In genomic region chrX:20001615-20002014, GRCh38 we compare ENCODE assay signal across 25 cellular contexts. TPM values are rescaled to one million over a fixed set of nuclear protein-coding genes. Genes with fewer than 3 reads are reported as not detected.
A peak's percentile ranks its signal among the peaks of the same experiment; 100 is the strongest.
DNase-seq lines count a peak whose midpoint lies in the region; ATAC-seq, FAIRE-seq and TF ChIP-seq lines count a peak whose summit lies in the region.
"Had no signal": no experiment of that assay in that cellular context is flagged by ENCODE, and none has a peak within 500 bp of the region (broad histone marks: within the 10 kb centered on the region; RNA-seq: fewer than 3 reads in every experiment).

No MANE protein-coding gene starts in this region.

- no peaks in the 10 kb centered on the region for H3F3A ChIP-seq in GM23338 (replicated peaks; ENCODE audit: low read depth)

- no peak overlapping the region for H3K4me3 ChIP-seq in GM23338
- H3K4me3 ChIP-seq in Karpas-422 (ENCODE audit: low read length) = no peak overlapping the region
- no peak overlapping the region for H3K4me3 ChIP-seq in astrocyte (ENCODE audit: insufficient read depth, low read depth, low read length)
- no peak overlapping the region for H3K4me3 ChIP-seq in effector memory CD4-positive, alpha-beta T cell (ENCODE audit: insufficient read depth, low read depth, low read length, poor library complexity, severe bottlenecking)
- H3K4me3 ChIP-seq in body of pancreas = no peak overlapping the region
- no peak overlapping the region for H3K4me3 ChIP-seq in right atrium auricular region
- H3K4me3 ChIP-seq: HAP-1, K562, SJSA1 had no signal

- H3K9me3 ChIP-seq in Karpas-422 (ENCODE audit: low read length) (no peaks in the 10 kb centered on the region), astrocyte (ENCODE audit: insufficient read depth, low read depth, low read length) (no peaks in the 10 kb centered on the region), body of pancreas (no peaks in the 10 kb centered on the region), right atrium auricular region (no peaks in the 10 kb centered on the region)
- no peaks in the 10 kb centered on the region for H3K9me3 ChIP-seq in effector memory CD4-positive, alpha-beta T cell (ENCODE audit: control insufficient read depth, low read length)
- H3K9me3 ChIP-seq: HAP-1, SJSA1 had no signal

- H3K79me2 ChIP-seq in GM23338 (replicated peaks; ENCODE audit: insufficient read depth) (no peaks in the 10 kb centered on the region), Karpas-422 (ENCODE audit: low read length) (no peaks in the 10 kb centered on the region), astrocyte (ENCODE audit: insufficient read depth, low read length) (no peaks in the 10 kb centered on the region)

- H3K9me3 Mint-ChIP-seq in GM23338 (no peaks in the 10 kb centered on the region), astrocyte (ENCODE audit: unreplicated experiment) (no peaks in the 10 kb centered on the region), nephron progenitor cell (peaks cover 45% of the 10 kb centered on the region)
- H3K9me3 Mint-ChIP-seq: HFFc6, T-cell had no signal

- H3K9me2 ChIP-seq in GM23338 (ENCODE audit: insufficient read depth) (no peaks in the 10 kb centered on the region), Karpas-422 (replicated peaks; ENCODE audit: insufficient read depth, low read length) (no peaks in the 10 kb centered on the region)

- H3K4me1 Mint-ChIP-seq in GM23338 = peaks cover 5% of the 10 kb centered on the region; the same call in 1 of the 3 replicates
- no peaks in the 10 kb centered on the region for H3K4me1 Mint-ChIP-seq in astrocyte (ENCODE audit: low read depth, unreplicated experiment)
- no peaks in the 10 kb centered on the region for H3K4me1 Mint-ChIP-seq in nephron progenitor cell
- H3K4me1 Mint-ChIP-seq: CD4-positive, alpha-beta memory T cell; T-cell had no signal

- peak; percentile 78 for ATAC-seq in GM23338
- ATAC-seq in GM21825 (IDR thresholded peaks at IDR 0.05; ENCODE audit: unreplicated experiment) = no peak
- no peak for ATAC-seq in body of pancreas
- ATAC-seq: K562, T-cell had no signal

- DNase-seq in GM23338 (ENCODE audit: low spot score) (peak; percentile 27), Karpas-422 (peak; percentile 10), astrocyte (ENCODE audit: low read depth) (no peak), nephron progenitor cell (peak; percentile 6), body of pancreas (no peak), right atrium auricular region (ENCODE audit: low spot score) (no peak)
- no peak for DNase-seq in effector memory CD4-positive, alpha-beta T cell
- DNase-seq: C1 segment of cervical spinal cord; CD4-positive, alpha-beta memory T cell; COR-L47; DMS53; HFFc6; NCI-H1105 treated with DMSO at 0.1 percent for 48 hours; NCI-H1694; NCI-H2029 treated with DMSO at 0.1 percent for 48 hours; NCI-H2171 treated with DMSO at 0.1 percent for 48 hours; NCI-H446; Right ventricle myocardium superior; RPMI8226; T-cell had no signal

- TF ChIP-seq CTCF in GM23338 (conservative IDR thresholded peaks at IDR 0.05; ENCODE audit: low read depth in 2 of 2) (peak in 1 of 2 experiments; percentile 42; a peak in 2 of 4 replicates), astrocyte (IDR thresholded peaks at IDR 0.05; ENCODE audit: insufficient read depth, low read depth, low read length) (no peak), nephron progenitor cell (IDR thresholded peaks at IDR 0.05) (no peak), body of pancreas (IDR thresholded peaks at IDR 0.05) (no peak), right atrium auricular region (IDR thresholded peaks at IDR 0.05) (no peak)

- no peaks in the 10 kb centered on the region for H4K20me1 ChIP-seq in GM23338 (replicated peaks; ENCODE audit: insufficient read depth)
- H4K20me1 ChIP-seq in Karpas-422 (ENCODE audit: insufficient read depth, low read depth, low read length) = no peaks in the 10 kb centered on the region
- H4K20me1 ChIP-seq in astrocyte (ENCODE audit: insufficient read depth, low read length) = no peaks in the 10 kb centered on the region

- no peak overlapping the region for H3K4me3 Mint-ChIP-seq in GM23338
- peak overlapping the region; percentile 40 for H3K4me3 Mint-ChIP-seq in astrocyte (ENCODE audit: unreplicated experiment)
- H3K4me3 Mint-ChIP-seq in nephron progenitor cell = no peak overlapping the region
- H3K4me3 Mint-ChIP-seq: CD4-positive, alpha-beta memory T cell; HFFc6; T-cell had no signal

- no peaks in the 10 kb centered on the region for H3K36me3 Mint-ChIP-seq in GM23338 (ENCODE audit: low read depth)
- no peaks in the 10 kb centered on the region for H3K36me3 Mint-ChIP-seq in astrocyte (ENCODE audit: low read depth, unreplicated experiment)
- H3K36me3 Mint-ChIP-seq in nephron progenitor cell (ENCODE audit: low read depth) = no peaks in the 10 kb centered on the region
- H3K36me3 Mint-ChIP-seq: CD4-positive, alpha-beta memory T cell; T-cell had no signal

- H3K27me3 Mint-ChIP-seq in GM23338 (ENCODE audit: insufficient read depth, low read depth, poor library complexity) (no peaks in the 10 kb centered on the region), astrocyte (ENCODE audit: low read depth, unreplicated experiment) (no peaks in the 10 kb centered on the region), nephron progenitor cell (ENCODE audit: low read depth, poor library complexity) (peaks cover 5% of the 10 kb centered on the region)
- H3K27me3 Mint-ChIP-seq: CD4-positive, alpha-beta memory T cell had no signal

- no peak for TF ChIP-seq POLR2A in body of pancreas (IDR thresholded peaks at IDR 0.05)

- H3K4me1 ChIP-seq in GM23338 (ENCODE audit: insufficient read depth) (no peaks in the 10 kb centered on the region), Karpas-422 (ENCODE audit: low read length) (peaks cover 7% of the 10 kb centered on the region), astrocyte (ENCODE audit: insufficient read depth, low read length) (no peaks in the 10 kb centered on the region), body of pancreas (no peaks in the 10 kb centered on the region), right atrium auricular region (no peaks in the 10 kb centered on the region)
- no peaks in the 10 kb centered on the region for H3K4me1 ChIP-seq in effector memory CD4-positive, alpha-beta T cell (ENCODE audit: control insufficient read depth, insufficient read depth, low read length, poor library complexity, severe bottlenecking)
- H3K4me1 ChIP-seq: SJSA1 had no signal

- no peak for FAIRE-seq in astrocyte (lab: Jason Lieb, UNC)
- FAIRE-seq: G401.6, K562 had no signal

- H3K27me3 ChIP-seq in GM23338 (ENCODE audit: insufficient read depth) = no peaks in the 10 kb centered on the region
- no peaks in the 10 kb centered on the region for H3K27me3 ChIP-seq in Karpas-422 (ENCODE audit: low read length)
- H3K27me3 ChIP-seq in astrocyte (ENCODE audit: insufficient read depth, low read length) = no peaks in the 10 kb centered on the region
- no peaks in the 10 kb centered on the region for H3K27me3 ChIP-seq in effector memory CD4-positive, alpha-beta T cell (replicated peaks; ENCODE audit: control insufficient read depth, insufficient read depth, low read length, poor library complexity, severe bottlenecking)
- H3K27me3 ChIP-seq in body of pancreas = no peaks in the 10 kb centered on the region
- no peaks in the 10 kb centered on the region for H3K27me3 ChIP-seq in right atrium auricular region
- H3K27me3 ChIP-seq: SJSA1 had no signal

- H3K36me3 ChIP-seq in GM23338 (ENCODE audit: insufficient read depth) (no peaks in the 10 kb centered on the region), Karpas-422 (ENCODE audit: insufficient read depth, low read length) (no peaks in the 10 kb centered on the region), astrocyte (ENCODE audit: insufficient read depth, low read length) (no peaks in the 10 kb centered on the region), body of pancreas (replicated peaks in 1 of 2; ENCODE audit: insufficient read depth in 1 of 2, low read depth in 2 of 2) (no peaks in the 10 kb centered on the region), right atrium auricular region (no peaks in the 10 kb centered on the region)
- H3K36me3 ChIP-seq in effector memory CD4-positive, alpha-beta T cell (ENCODE audit: control insufficient read depth, insufficient read depth, low read length) = no peaks in the 10 kb centered on the region
- H3K36me3 ChIP-seq: HAP-1, SJSA1 had no signal

- 0 out of 2 replicates have a peak overlapping the region, but pooled peaks have one; percentile 28 for H2AFZ ChIP-seq in GM23338
- no peak overlapping the region for H2AFZ ChIP-seq in Karpas-422 (ENCODE audit: low read length)
- H2AFZ ChIP-seq in astrocyte (ENCODE audit: low read depth, low read length) = no peak overlapping the region

- H3K27ac ChIP-seq in GM23338 (ENCODE audit: low read depth) = no peak overlapping the region
- H3K27ac ChIP-seq in Karpas-422 (ENCODE audit: low read length) = no peak overlapping the region
- no peak overlapping the region for H3K27ac ChIP-seq in astrocyte (ENCODE audit: low read depth, low read length)
- no peak overlapping the region for H3K27ac ChIP-seq in effector memory CD4-positive, alpha-beta T cell (ENCODE audit: insufficient read depth, low read length, poor library complexity, severe bottlenecking)
- no peak overlapping the region for H3K27ac ChIP-seq in body of pancreas
- no peak overlapping the region for H3K27ac ChIP-seq in right atrium auricular region
- H3K27ac ChIP-seq: SJSA1 had no signal

- no peak overlapping the region for H3K9ac ChIP-seq in Karpas-422 (ENCODE audit: low read length)
- H3K9ac ChIP-seq in astrocyte (ENCODE audit: low read length) = no peak overlapping the region

- H3K4me2 ChIP-seq in GM23338 (no peak overlapping the region), Karpas-422 (ENCODE audit: low read depth, low read length, poor library complexity, severe bottlenecking) (no peak overlapping the region), astrocyte (ENCODE audit: low read length) (no peak overlapping the region)

- WGBS in body of pancreas, 2 donors = 20 to 69% methylated on average over 1 to 6 of the region's 6 CpGs

- H3K27ac Mint-ChIP-seq in GM23338 = no peak overlapping the region
- no peak overlapping the region for H3K27ac Mint-ChIP-seq in astrocyte (ENCODE audit: unreplicated experiment)
- no peak overlapping the region for H3K27ac Mint-ChIP-seq in nephron progenitor cell
- H3K27ac Mint-ChIP-seq: CD4-positive, alpha-beta memory T cell; HFFc6; T-cell had no signal

- intact Hi-C loops in body of pancreas (cut with DNase I) = no loop called here

TF ChIP-seq in GM23338, 12 proteins besides CTCF, POLR2A, EP300 and RAD21:
- TF ChIP-seq ZNF331 (CRISPR knock-in tag; IDR thresholded peaks at IDR 0.05; ENCODE audit: low read depth) = no peak
- no peak for TF ChIP-seq ZNF114 (CRISPR knock-in tag; IDR thresholded peaks at IDR 0.05)

RNA-seq across cellular contexts. Expression of gene BCLAF3, which starts 10.8 kb away (rescaled TPM):
- total RNA-seq in GM23338 (2014; rRNA removed; shearing (Covaris generic)) = 9.2 and 9.3 TPM in 2 replicates
- 6.5 and 7.5 TPM in 2 replicates for polyA plus RNA-seq in GM23338 (2016; fragmentation: Nextera tagmentation; extraction: Ambion mirVana)
- total RNA-seq in Karpas-422 (2014; rRNA removed; shearing (Covaris generic); ENCODE audit: low replicate concordance) = 5.6 and 16.8 TPM in 2 replicates
- total RNA-seq in astrocyte (8.3 and 9.9 TPM in 2 replicates), body of pancreas (1 to 10 TPM; 8.0 to 8.9 TPM), right atrium auricular region (1 to 10 TPM; 3.3 to 4.1 TPM)

Comparison
In these comparisons a context has a peak if more than half of its experiments do, and no peak if none do; other contexts are left out.
1. DNase-seq: peak in GM23338 (single experiment), Karpas-422 (single experiment) and nephron progenitor cell (single experiment); none in astrocyte (single experiment), effector memory CD4-positive, alpha-beta T cell (0 of 3), body of pancreas (0 of 4) and right atrium auricular region (single experiment).